8 cellular contexts compared by ENCODE assay signal in the genomic region with DNA sequence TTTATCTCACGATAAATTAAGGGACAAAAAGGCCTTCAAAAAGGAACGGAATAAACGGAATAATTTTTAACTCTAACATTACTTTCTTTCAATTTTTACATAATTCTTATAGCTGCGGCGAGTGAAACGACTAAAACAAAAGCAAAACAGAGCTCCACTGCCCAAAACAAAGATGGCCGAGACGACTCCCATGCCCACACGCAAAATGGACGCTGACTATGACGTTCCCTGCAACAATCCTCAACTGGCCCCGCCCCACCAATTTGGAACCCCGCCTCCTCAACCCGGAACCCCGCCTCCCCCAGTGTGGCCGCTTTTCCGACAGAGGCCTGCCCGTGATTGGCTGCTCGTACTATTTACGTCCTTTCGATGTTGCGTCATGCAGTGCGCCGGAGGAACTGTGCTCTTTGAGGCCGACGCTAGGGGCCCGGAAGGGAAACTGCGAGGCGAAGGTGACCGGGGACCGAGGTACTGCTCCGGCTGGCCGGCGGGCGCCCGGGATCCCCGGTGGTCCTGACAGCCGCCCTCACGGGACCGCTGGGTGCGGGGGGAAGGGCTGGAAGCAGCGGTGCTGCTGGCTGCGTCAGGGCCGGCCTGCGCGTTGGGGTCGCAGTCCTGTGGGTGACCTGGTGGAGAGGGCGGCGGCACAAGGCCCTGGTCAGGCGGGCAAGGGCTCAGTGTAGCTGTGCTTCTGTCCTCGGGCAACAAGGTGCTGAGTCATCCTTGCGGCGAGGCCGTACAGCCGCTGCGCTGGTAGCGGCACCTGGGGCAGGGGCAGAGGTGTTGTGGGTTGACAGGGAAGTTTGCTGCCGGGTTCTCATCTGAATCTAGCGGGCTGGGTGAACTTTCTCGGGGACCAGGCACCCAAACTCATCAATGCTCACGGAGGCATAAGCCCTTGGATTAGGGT. TPM values are rescaled to one million over a fixed set of nuclear protein-coding genes. Genes with fewer than 3 reads are reported as not detected.
DNase-seq lines count a peak whose midpoint lies in the region; TF ChIP-seq lines count a peak whose summit lies in the region.

A gene with protein sequence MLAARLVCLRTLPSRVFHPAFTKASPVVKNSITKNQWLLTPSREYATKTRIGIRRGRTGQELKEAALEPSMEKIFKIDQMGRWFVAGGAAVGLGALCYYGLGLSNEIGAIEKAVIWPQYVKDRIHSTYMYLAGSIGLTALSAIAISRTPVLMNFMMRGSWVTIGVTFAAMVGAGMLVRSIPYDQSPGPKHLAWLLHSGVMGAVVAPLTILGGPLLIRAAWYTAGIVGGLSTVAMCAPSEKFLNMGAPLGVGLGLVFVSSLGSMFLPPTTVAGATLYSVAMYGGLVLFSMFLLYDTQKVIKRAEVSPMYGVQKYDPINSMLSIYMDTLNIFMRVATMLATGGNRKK (plus strand): TSS at position 384 of the 910 bp plus-strand sequence. CDS start 1,992 bp downstream, outside the sequence.

- peak; percentile 50 for TF ChIP-seq CTCF in H9 (conservative IDR thresholded peaks at IDR 0.05)
- peak; percentile 28 for TF ChIP-seq CTCF in fibroblast of villous mesenchyme (IDR thresholded peaks at IDR 0.05; ENCODE audit: insufficient read depth, low read depth, low read length)
- TF ChIP-seq CTCF in neural crest cell (conservative IDR thresholded peaks at IDR 0.05): peak; percentile 58

- H2BK15ac ChIP-seq in H9 (ENCODE audit: low read depth, low read length): no peak within 1 kb of the TSS

- in situ Hi-C loops in G401 (cut with HindIII; ENCODE audit: low sequenced_read_pairs): no loop called here

- H3K4ac ChIP-seq in H9 (ENCODE audit: low read depth, low read length): no peak within 1 kb of the TSS

- no peak within 1 kb of the TSS for H3K27ac ChIP-seq in H9 (ENCODE audit: insufficient read length, low read depth, low read length)

- no peaks in the 10 kb centered on the region for H3K27me3 ChIP-seq in H9 (ENCODE audit: insufficient read depth, low read length)
- H3K27me3 ChIP-seq in MG63: no peaks in the 10 kb centered on the region

- peaks cover 6 to 19% (median 18%) of the 10 kb centered on the region in 3 experiments; a peak in 6 of 7 replicates for H3K36me3 Mint-ChIP-seq in H9 (ENCODE audit: insufficient read depth in 1 of 3, low read depth in 3 of 3)
- no peaks in the 10 kb centered on the region for H3K36me3 Mint-ChIP-seq in neural crest cell (ENCODE audit: low read depth)

- H3K9me3 ChIP-seq in H9 (ENCODE audit: control insufficient read depth, low read depth, low read length): no peaks in the 10 kb centered on the region
- no peaks in the 10 kb centered on the region for H3K9me3 ChIP-seq in MG63

- H4K20me1 ChIP-seq in H9 (ENCODE audit: control insufficient read depth, insufficient read depth, insufficient read length): no peaks in the 10 kb centered on the region

- no peak within 1 kb of the TSS for H2AK5ac ChIP-seq in H9 (ENCODE audit: insufficient read length, low read length)

- H3K27me3 Mint-ChIP-seq in H9 (ENCODE audit: low read depth) (no peaks in the 10 kb centered on the region; the same call in none of the 2 replicates), neural crest cell (ENCODE audit: low read depth) (peaks cover 27% of the 10 kb centered on the region)

- H3K56ac ChIP-seq in H9 (ENCODE audit: insufficient read length, low read depth, low read length): no peak within 1 kb of the TSS

- H3K36me3 ChIP-seq in MG63: peaks cover 30% of the 10 kb centered on the region

- H4K91ac ChIP-seq in H9 (ENCODE audit: insufficient read length, low read depth, low read length): no peak within 1 kb of the TSS

- peak within 1 kb of the TSS; percentile 57 for H2BK12ac ChIP-seq in H9 (ENCODE audit: insufficient read length, low read depth, low read length)

- peak within 1 kb of the TSS; percentile 84 for H3K14ac ChIP-seq in H9 (ENCODE audit: insufficient read depth, low read length)

- H3K9me3 Mint-ChIP-seq in H9 (no peaks in the 10 kb centered on the region), neural crest cell (peaks cover 2% of the 10 kb centered on the region)

- H4K8ac ChIP-seq in H9 (replicated peaks; ENCODE audit: insufficient read length, low read depth, low read length): peak within 1 kb of the TSS; percentile 89

- H3K4me3 ChIP-seq in MG63 (peak within 1 kb of the TSS; percentile 94), fibroblast of villous mesenchyme (ENCODE audit: low read depth, low read length) (peak within 1 kb of the TSS; percentile 96)

- H3K18ac ChIP-seq in H9 (ENCODE audit: insufficient read length, low read depth, low read length): peak within 1 kb of the TSS; percentile 86

- H2BK5ac ChIP-seq in H9 (ENCODE audit: insufficient read length, low read length): no peak within 1 kb of the TSS

- H3K27ac Mint-ChIP-seq in H9 (peak within 1 kb of the TSS; percentile 92 to 98 (median 97)), neural crest cell (ENCODE audit: unreplicated experiment) (peak within 1 kb of the TSS; percentile 98)

- DNase-seq in G401 (ENCODE audit: low spot score) (peak; percentile 99), H9 (peak; percentile 98), MG63 (peak; percentile 95), SIG-M5 (lab: John Stamatoyannopoulos, UW) (peak; percentile 79), activated gamma-delta T cell treated with Interleukin-2 at 50 U/mL for 16 hours (peak; percentile 100), fibroblast of villous mesenchyme (ENCODE audit: low read depth) (peak; percentile 100), neural crest cell (ENCODE audit: low read depth, low spot score) (peak; percentile 99), stromal cell of bone marrow (ENCODE audit: low read depth) (peak; percentile 98)

- no peak within 1 kb of the TSS for H2BK20ac ChIP-seq in H9 (ENCODE audit: low read depth, low read length, poor library complexity, severe bottlenecking)

- peaks cover 8% of the 10 kb centered on the region; the same call in 1 of the 2 replicates for H3K4me1 ChIP-seq in H9 (ENCODE audit: insufficient read depth, low read length)

- H2AFZ ChIP-seq in H9 (ENCODE audit: low read length): peak within 1 kb of the TSS; percentile 71

- H3K23ac ChIP-seq in H9 (ENCODE audit: insufficient read length, low read depth, low read length): no peak within 1 kb of the TSS

- H3K23me2 ChIP-seq in H9 (ENCODE audit: insufficient read length, low read depth, low read length, poor library complexity, severe bottlenecking): peaks cover 5% of the 10 kb centered on the region

- peaks cover 4% of the 10 kb centered on the region for H3K79me1 ChIP-seq in H9 (ENCODE audit: insufficient read depth, low read depth, low read length, poor library complexity, severe bottlenecking)

- peak within 1 kb of the TSS; percentile 97 to 99 for H3K4me3 Mint-ChIP-seq in H9
- peak within 1 kb of the TSS; percentile 91 for H3K4me3 Mint-ChIP-seq in neural crest cell

- peaks cover 10% of the 10 kb centered on the region for H3K79me2 ChIP-seq in H9 (ENCODE audit: insufficient read depth, low read length)

- H4K5ac ChIP-seq in H9 (ENCODE audit: insufficient read length, low read depth, low read length): no peak within 1 kb of the TSS

- no peak within 1 kb of the TSS for H2BK120ac ChIP-seq in H9 (ENCODE audit: low read depth, low read length, poor library complexity, severe bottlenecking)

- H3K4me1 Mint-ChIP-seq in H9: peaks cover 26 to 28% of the 10 kb centered on the region in 2 experiments
- peaks cover 26% of the 10 kb centered on the region for H3K4me1 Mint-ChIP-seq in neural crest cell

- no CpG with 5 or more reads among the region's 61 CpGs for WGBS in H9 (ENCODE audit: extremely low coverage, insufficient read length, low lambda C conversion rate)

- H3T11ph ChIP-seq in H9 (ENCODE audit: low read length): peak within 1 kb of the TSS; percentile 1

- H3K9ac ChIP-seq in H9 (ENCODE audit: extremely low read depth, insufficient read length, low read length): peak within 1 kb of the TSS; percentile 89

- peak within 1 kb of the TSS; percentile 89 for H3K4me2 ChIP-seq in H9 (ENCODE audit: insufficient read depth, insufficient read length, low read length)

RNA-seq across cellular contexts. Expression of the gene that starts here (rescaled TPM):
- total RNA-seq in G401 (2014; rRNA removed; shearing (Covaris generic)): 165 and 197 TPM in 2 replicates
- total RNA-seq in H9 (2021): 95.2 and 95.6 TPM in 2 replicates
- 168 and 181 TPM in 2 replicates for total RNA-seq in MG63 (2014; rRNA removed; shearing (Covaris generic); ENCODE audit: low replicate concordance)
- 177 and 185 TPM in 2 replicates for total RNA-seq in fibroblast of villous mesenchyme
- 104 and 105 TPM in 2 replicates for total RNA-seq in neural crest cell
